Comparison of ENCODE assay signal across 1 cellular context in genomic region chr15:40702077-40702476, GRCh38.
TF ChIP-seq lines count a peak whose summit lies in the region.

No MANE protein-coding gene starts in this region.

TF ChIP-seq in GM23338, 12 proteins besides CTCF, POLR2A, EP300 and RAD21 (continued from another document):
- no peak for TF ChIP-seq ZNF462 (CRISPR knock-in tag; IDR thresholded peaks at IDR 0.05)
